ENCODE assay signal across 7 cellular contexts in genomic region chr19:681029-681626, GRCh38. TPM values are rescaled to one million over a fixed set of nuclear protein-coding genes. Genes with fewer than 3 reads are reported as not detected.
DNase-seq lines count a peak whose midpoint lies in the region; ATAC-seq and TF ChIP-seq lines count a peak whose summit lies in the region.
"Had no signal": no experiment of that assay in that cellular context is flagged by ENCODE, and none has a peak within 500 bp of the region (broad histone marks: within the 10 kb centered on the region; RNA-seq: fewer than 3 reads in every experiment).

No MANE protein-coding gene starts in this region.

- no peaks in the 10 kb centered on the region for H3K27me3 Mint-ChIP-seq in stimulated activated naive B cell treated with anti-CD40 and anti-IgM and Interleukin-4, amounts not matched to agents 10 μg/mL and 1 μg/mL and 100 μg/mL, for 72 hours

- H3K27me3 ChIP-seq in DND-41 (ENCODE audit: insufficient read depth, low read length, poor library complexity), result no peaks in the 10 kb centered on the region
- H3K27me3 ChIP-seq in gastroesophageal sphincter, result peaks cover 11% of the 10 kb centered on the region
- no peaks in the 10 kb centered on the region for H3K27me3 ChIP-seq in foreskin keratinocyte

- peak overlapping the region; percentile 99 for H2AFZ ChIP-seq in DND-41 (ENCODE audit: low read depth, low read length)

- peak; percentile 71 for ATAC-seq in DND-41 (ENCODE audit: insufficient read depth, low read depth)
- ATAC-seq in gastroesophageal sphincter, result no peak
- ATAC-seq in stimulated activated naive B cell treated with anti-CD40 and anti-IgM and Interleukin-4, amounts not matched to agents 10 μg/mL and 1 μg/mL and 100 μg/mL, for 72 hours (replicated peaks), result peak in 1 of 2 donors; percentile 60
- ATAC-seq in foreskin keratinocyte, result no peak

- H3K9me3 ChIP-seq in DND-41 (ENCODE audit: insufficient read depth, low read length, severe bottlenecking) (no peaks in the 10 kb centered on the region), gastroesophageal sphincter (no peaks in the 10 kb centered on the region)

- H3K36me3 Mint-ChIP-seq in stimulated activated naive B cell treated with anti-CD40 and anti-IgM and Interleukin-4, amounts not matched to agents 10 μg/mL and 1 μg/mL and 100 μg/mL, for 72 hours, result peaks cover 0 to 1% of the 10 kb centered on the region in 2 donors

- TF ChIP-seq POLR2A in gastroesophageal sphincter (IDR thresholded peaks at IDR 0.05), result no peak

- peak overlapping the region; percentile 97 for H3K27ac Mint-ChIP-seq in stimulated activated naive B cell treated with anti-CD40 and anti-IgM and Interleukin-4, amounts not matched to agents 10 μg/mL and 1 μg/mL and 100 μg/mL, for 72 hours

- peak overlapping the region; percentile 94 for H3K27ac ChIP-seq in DND-41 (ENCODE audit: low read length)
- H3K27ac ChIP-seq in RWPE1, result peak overlapping the region; percentile 98
- peak overlapping the region in 3 of 4 donors; percentile 97 to 99 (median 99) for H3K27ac ChIP-seq in gastroesophageal sphincter
- H3K27ac ChIP-seq in foreskin keratinocyte, result no peak overlapping the region

- peak overlapping the region; percentile 89 to 90 for H3K4me3 Mint-ChIP-seq in stimulated activated naive B cell treated with anti-CD40 and anti-IgM and Interleukin-4, amounts not matched to agents 10 μg/mL and 1 μg/mL and 100 μg/mL, for 72 hours

- CTCF ChIA-PET in RWPE1 (lab: Yijun Ruan, JAX), result no interaction called here

- H4K20me1 ChIP-seq in DND-41 (ENCODE audit: insufficient read depth, low read length), result peaks cover 18% of the 10 kb centered on the region

- TF ChIP-seq CTCF in DND-41 (IDR thresholded peaks at IDR 0.05; ENCODE audit: borderline replicate concordance, extremely low read depth, low read length, poor library complexity, severe bottlenecking) (no peak), RWPE1 (conservative IDR thresholded peaks at IDR 0.05; ENCODE audit: low read depth) (no peak), gastroesophageal sphincter (IDR thresholded peaks at IDR 0.05) (no peak), foreskin keratinocyte (conservative IDR thresholded peaks at IDR 0.05) (no peak)

- POLR2A ChIA-PET in RWPE1 (lab: Yijun Ruan, JAX; ENCODE audit: low non-redundant PET), result interaction anchor here (0.5 kb wide), 1 partner anchor 9 kb away, joined by 5 read pairs; no protein-coding TSS in a partner anchor

- H3K4me2 ChIP-seq in DND-41 (ENCODE audit: insufficient read depth, low read length), result peak overlapping the region; percentile 92

- H3K4me1 ChIP-seq in DND-41 (ENCODE audit: insufficient read depth, low read length) (peaks cover 19% of the 10 kb centered on the region), gastroesophageal sphincter (peaks cover 0 to 51% (median 24%) of the 10 kb centered on the region in 3 donors), foreskin keratinocyte (no peaks in the 10 kb centered on the region)

- no peak for TF ChIP-seq EP300 in gastroesophageal sphincter (IDR thresholded peaks at IDR 0.05)

- WGBS in gastroesophageal sphincter (ENCODE audit: low coverage in 1 of 2), 2 donors, result 25% methylated on average over 4 of the region's 40 CpGs; no CpG with 5 or more reads in 1 of the 2 donors

- H3K9ac ChIP-seq in DND-41 (ENCODE audit: low read depth, low read length), result peak overlapping the region; percentile 54; the same call in 1 of the 2 replicates

- no peaks in the 10 kb centered on the region for H3K9me3 Mint-ChIP-seq in stimulated activated naive B cell treated with anti-CD40 and anti-IgM and Interleukin-4, amounts not matched to agents 10 μg/mL and 1 μg/mL and 100 μg/mL, for 72 hours

- H3K4me1 Mint-ChIP-seq in stimulated activated naive B cell treated with anti-CD40 and anti-IgM and Interleukin-4, amounts not matched to agents 10 μg/mL and 1 μg/mL and 100 μg/mL, for 72 hours, result peaks cover 7 to 10% of the 10 kb centered on the region in 2 donors

- peaks cover 9% of the 10 kb centered on the region for H3K79me2 ChIP-seq in DND-41 (ENCODE audit: insufficient read depth, low read length)

- DNase-seq in DND-41 (no peak), RWPE1 (ENCODE audit: low spot score) (no peak), foreskin keratinocyte (no peak), DMS79 treated with DMSO at 0.1 percent for 48 hours (lab: John Stamatoyannopoulos, UW) (no peak)
- peak; percentile 40 for DNase-seq in stimulated activated naive B cell treated with anti-CD40 and anti-IgM and Interleukin-4, amounts not matched to agents 10 μg/mL and 1 μg/mL and 100 μg/mL, for 72 hours

- H3K36me3 ChIP-seq in DND-41 (ENCODE audit: insufficient read depth, low read length) (no peaks in the 10 kb centered on the region; the same call in 1 of the 2 replicates), gastroesophageal sphincter (peaks cover 0 to 9% of the 10 kb centered on the region in 2 donors)

- H3K4me3 ChIP-seq in DND-41 (ENCODE audit: low read depth in 1 of 2, low read length in 2 of 2), result peak overlapping the region in 1 of 2 experiments; percentile 70; a peak in 3 of 4 replicates
- H3K4me3 ChIP-seq in gastroesophageal sphincter, result peak overlapping the region; percentile 25 to 89

RNA-seq across cellular contexts. Expression of gene FSTL3, which starts 4.9 kb away (rescaled TPM):
- total RNA-seq in gastroesophageal sphincter (100 to 1,000 TPM; 105 to 200 (median 133) TPM), foreskin keratinocyte (135 and 157 TPM in 2 replicates)
- 150 and 180 TPM in 2 replicates for polyA plus RNA-seq in foreskin keratinocyte

RNA-seq across cellular contexts. Expression of gene PRSS57, which starts 14.1 kb away (rescaled TPM):
- not detected for total RNA-seq in gastroesophageal sphincter
- not detected in 2 replicates for total RNA-seq in foreskin keratinocyte
- polyA plus RNA-seq in foreskin keratinocyte, result not detected in 2 replicates
- total RNA-seq: SK-MEL-5 had no signal

RNA-seq across cellular contexts. Expression of gene RNF126, which starts 18.1 kb away (rescaled TPM):
- total RNA-seq in gastroesophageal sphincter (10 to 100 TPM; 47.7 to 57.9 (median 52.0) TPM), foreskin keratinocyte (67.8 and 74.3 TPM in 2 replicates)
- 89.2 and 98.4 TPM in 2 replicates for polyA plus RNA-seq in foreskin keratinocyte

RNA-seq across cellular contexts. Expression of gene PALM, which starts 27.6 kb away (rescaled TPM):
- total RNA-seq in gastroesophageal sphincter (100 to 1,000 TPM in 1 of 4 donors, 10 to 100 TPM in 3; 21.5 to 111 (median 53.0) TPM), foreskin keratinocyte (0.04 and 0.10 TPM in 2 replicates)
- polyA plus RNA-seq in foreskin keratinocyte, result 0.03 and 0.06 TPM in 2 replicates

RNA-seq across cellular contexts. Expression of gene FGF22, which starts 41.4 kb away (rescaled TPM):
- total RNA-seq in gastroesophageal sphincter (1 to 10 TPM in 3 of 4 donors, under 1 TPM in 1; 0.67 to 4.7 (median 1.2) TPM), foreskin keratinocyte (not detected in 2 replicates)
- not detected in 2 replicates for polyA plus RNA-seq in foreskin keratinocyte
